11 cellular contexts compared by ENCODE assay signal in genomic region chr15:63192604-63193206, GRCh38. TPM values are rescaled to one million over a fixed set of nuclear protein-coding genes. Genes with fewer than 3 reads are reported as not detected.
DNase-seq lines count a peak whose midpoint lies in the region; TF ChIP-seq lines count a peak whose summit lies in the region.
"Had no signal": no experiment of that assay in that cellular context is flagged by ENCODE, and none has a peak within 500 bp of the region (broad histone marks: within the 10 kb centered on the region; RNA-seq: fewer than 3 reads in every experiment).

No MANE protein-coding gene starts in this region.

- TF ChIP-seq CTCF in KMS-11 (conservative IDR thresholded peaks at IDR 0.05; ENCODE audit: low read depth, low read length) (no peak), nephron (IDR thresholded peaks at IDR 0.05; ENCODE audit: unreplicated experiment in 3 of 3) (no peak), testis (IDR thresholded peaks at IDR 0.05) (no peak)

- no peak for DNase-seq in CD8-positive, alpha-beta memory T cell
- DNase-seq in effector CD4-positive, alpha-beta T cell, result no peak
- DNase-seq in testis (no peak), NOMO-1 treated with DMSO at 0.1 percent for 48 hours (lab: John Stamatoyannopoulos, UW; ENCODE audit: unreplicated experiment) (no peak), DMS53 (lab: John Stamatoyannopoulos, UW) (no peak)
- DNase-seq: DMS 273 treated with DMSO at 0.1 percent for 48 hours, NCI-H2227 treated with DMSO at 0.1 percent for 48 hours, SJCRH30 had no signal

- H3K36me3 Mint-ChIP-seq in CD8-positive, alpha-beta memory T cell, result peaks cover 2 to 17% (median 3%) of the 10 kb centered on the region in 3 donors
- peaks cover 12% of the 10 kb centered on the region for H3K36me3 Mint-ChIP-seq in activated naive CD8-positive, alpha-beta T cell
- H3K36me3 Mint-ChIP-seq in nephron (ENCODE audit: low read depth), result no peaks in the 10 kb centered on the region

- no peak overlapping the region for H2AFZ ChIP-seq in KMS-11 (ENCODE audit: low read depth)

- peak overlapping the region; percentile 88 to 99 (median 96) for H3K27ac Mint-ChIP-seq in CD8-positive, alpha-beta memory T cell
- peak overlapping the region; percentile 98 for H3K27ac Mint-ChIP-seq in activated naive CD8-positive, alpha-beta T cell
- peak overlapping the region in 1 of 3 experiments; percentile 5 for H3K27ac Mint-ChIP-seq in nephron

- H3K4me1 Mint-ChIP-seq in CD8-positive, alpha-beta memory T cell, result peaks cover 82 to 92% (median 87%) of the 10 kb centered on the region in 3 donors
- H3K4me1 Mint-ChIP-seq in activated naive CD8-positive, alpha-beta T cell (ENCODE audit: low read depth), result peaks cover 75% of the 10 kb centered on the region
- peaks cover 65% of the 10 kb centered on the region for H3K4me1 Mint-ChIP-seq in nephron

- peak overlapping the region; percentile 87 for H3K4me2 ChIP-seq in KMS-11

- TF ChIP-seq POLR2A in testis (IDR thresholded peaks at IDR 0.05), result no peak

- peak overlapping the region; percentile 75 for H3K27ac ChIP-seq in CD8-positive, alpha-beta memory T cell (ENCODE audit: low read depth, low read length)
- H3K27ac ChIP-seq in KMS-11, result no peak overlapping the region
- no peak overlapping the region for H3K27ac ChIP-seq in testis
- H3K27ac ChIP-seq: SJCRH30 had no signal

- no peaks in the 10 kb centered on the region for H3K9me3 Mint-ChIP-seq in CD8-positive, alpha-beta memory T cell
- H3K9me3 Mint-ChIP-seq in activated naive CD8-positive, alpha-beta T cell (ENCODE audit: low read depth), result no peaks in the 10 kb centered on the region
- no peaks in the 10 kb centered on the region for H3K9me3 Mint-ChIP-seq in nephron

- CTCF ChIA-PET in CD8-positive, alpha-beta memory T cell (lab: Charles Lee), result interaction anchor here (0.9 to 4.9 kb wide), 7 partner anchors 11 to 145 kb away, joined by 3 to 30 read pairs (median 4); no protein-coding TSS in a partner anchor

- H3K4me3 Mint-ChIP-seq in CD8-positive, alpha-beta memory T cell, result peak overlapping the region; percentile 84 to 100 (median 96)
- H3K4me3 Mint-ChIP-seq in activated naive CD8-positive, alpha-beta T cell, result peak overlapping the region; percentile 100
- H3K4me3 Mint-ChIP-seq in nephron, result peak overlapping the region in 2 of 3 experiments; percentile 49 to 55

- WGBS in testis, 2 donors, result 85 to 86% methylated on average over 5 of the region's 5 CpGs

- H3K79me2 ChIP-seq in KMS-11 (ENCODE audit: insufficient read depth, low read depth), result peaks cover 5% of the 10 kb centered on the region

- intact Hi-C loops in testis (cut with DNase I; ENCODE audit: low total_unique reads), result no loop called here

- no peak overlapping the region for H3K9ac ChIP-seq in KMS-11

- H3K27me3 Mint-ChIP-seq in CD8-positive, alpha-beta memory T cell, result no peaks in the 10 kb centered on the region
- no peaks in the 10 kb centered on the region for H3K27me3 Mint-ChIP-seq in activated naive CD8-positive, alpha-beta T cell
- H3K27me3 Mint-ChIP-seq in nephron (ENCODE audit: low read depth), result no peaks in the 10 kb centered on the region

- POLR2A ChIA-PET in CD8-positive, alpha-beta memory T cell (lab: Charles Lee), result interaction anchor here (0.7 to 2.3 kb wide), 10 partner anchors 9 to 84 kb away, joined by 3 to 20 read pairs (median 6); partner anchors contain the start of genes APH1B and RPS27L

- H3K36me3 ChIP-seq in CD8-positive, alpha-beta memory T cell (ENCODE audit: insufficient read depth, low read length), result no peaks in the 10 kb centered on the region
- H3K36me3 ChIP-seq in KMS-11 (ENCODE audit: insufficient read depth), result no peaks in the 10 kb centered on the region
- H3K36me3 ChIP-seq in testis (ENCODE audit: low read depth, missing control alignments), result no peaks in the 10 kb centered on the region
- H3K36me3 ChIP-seq: SJCRH30 had no signal

- peak overlapping the region; percentile 46 for H3K4me3 ChIP-seq in CD8-positive, alpha-beta memory T cell (ENCODE audit: low read length)
- H3K4me3 ChIP-seq in KMS-11 (IDR thresholded peaks at IDR 0.05; ENCODE audit: insufficient read depth, low read depth, low read length) (no peak overlapping the region), testis (no peak overlapping the region)
- H3K4me3 ChIP-seq: SJCRH30 had no signal

- H3K27me3 ChIP-seq in CD8-positive, alpha-beta memory T cell (ENCODE audit: insufficient read depth, low read length, poor library complexity, severe bottlenecking), result no peaks in the 10 kb centered on the region
- H3K27me3 ChIP-seq in KMS-11 (ENCODE audit: insufficient read depth, low read depth), result no peaks in the 10 kb centered on the region
- no peaks in the 10 kb centered on the region for H3K27me3 ChIP-seq in testis
- H3K27me3 ChIP-seq: SJCRH30 had no signal

- H3K9me3 ChIP-seq in CD8-positive, alpha-beta memory T cell (ENCODE audit: low read length), result no peaks in the 10 kb centered on the region
- no peaks in the 10 kb centered on the region for H3K9me3 ChIP-seq in testis
- H3K9me3 ChIP-seq: SJCRH30 had no signal

- peaks cover 77% of the 10 kb centered on the region for H3K4me1 ChIP-seq in CD8-positive, alpha-beta memory T cell (ENCODE audit: insufficient read depth, low read length)
- H3K4me1 ChIP-seq in KMS-11 (ENCODE audit: low read depth, poor library complexity, severe bottlenecking) (peaks cover 51% of the 10 kb centered on the region), testis (peaks cover 36% of the 10 kb centered on the region)

- H4K20me1 ChIP-seq in KMS-11 (ENCODE audit: insufficient read depth), result no peaks in the 10 kb centered on the region

RNA-seq across cellular contexts. Expression of gene RAB8B, which starts 3.3 kb away (rescaled TPM):
- 100 to 1,000 TPM; 165 to 169 TPM for total RNA-seq in CD8-positive, alpha-beta memory T cell
- 52.9 TPM for polyA plus RNA-seq in CD8-positive, alpha-beta memory T cell
- 10 to 100 TPM; 19.3 to 20.8 TPM for total RNA-seq in testis
- polyA plus RNA-seq in testis (ENCODE audit: insufficient read depth, low read depth, low replicate concordance), result 38.7 TPM

RNA-seq across cellular contexts. Expression of gene RPS27L, which starts 35.4 kb away (rescaled TPM):
- 100 to 1,000 TPM; 214 to 221 TPM for total RNA-seq in CD8-positive, alpha-beta memory T cell
- 193 TPM for polyA plus RNA-seq in CD8-positive, alpha-beta memory T cell
- total RNA-seq in testis, result 10 to 100 TPM; 34.3 to 46.6 TPM
- polyA plus RNA-seq in testis (ENCODE audit: insufficient read depth, low read depth, low replicate concordance), result 69.7 TPM

Comparison
In these comparisons a context has a peak if more than half of its experiments do, and no peak if none do; other contexts are left out.
1. RNA of gene RAB8B, which starts 3.3 kb away (total RNA-seq): 165 to 169 TPM in CD8-positive, alpha-beta memory T cell; 19.3 to 20.8 TPM in testis; every median in the first group is over 4 times any median in the second.
2. RNA of gene RPS27L, which starts 35.4 kb away (total RNA-seq): 214 to 221 TPM in CD8-positive, alpha-beta memory T cell; 34.3 to 46.6 TPM in testis; every median in the first group is over 4 times any median in the second.
3. Peak in every context shown above with its lines, with median percentiles within 50 percentile points of each other: H3K4me3 Mint-ChIP-seq.